Comparison of ENCODE assay signal across 27 cellular contexts in the genomic region with DNA sequence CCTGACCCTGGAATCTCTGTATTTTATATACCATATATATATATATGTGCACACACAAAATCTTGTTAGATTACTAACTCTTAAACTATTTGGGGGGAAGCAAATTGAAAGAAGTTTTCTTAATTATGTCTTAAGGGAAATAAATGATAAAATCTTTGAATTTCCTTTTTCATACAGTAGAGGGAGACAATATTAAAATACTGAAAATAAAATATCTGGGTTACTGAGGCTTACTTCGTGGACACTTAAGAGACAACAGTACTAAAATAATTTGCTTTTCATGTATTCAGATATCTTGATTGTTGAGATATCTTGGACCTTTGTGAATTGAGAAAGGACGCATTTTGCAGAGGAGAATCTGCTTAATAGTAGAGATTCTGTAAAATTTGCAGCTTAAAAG. TPM values are rescaled to one million over a fixed set of nuclear protein-coding genes. Genes with fewer than 3 reads are reported as not detected.
DNase-seq lines count a peak whose midpoint lies in the region; ATAC-seq and TF ChIP-seq lines count a peak whose summit lies in the region.
"Had no signal": no experiment of that assay in that cellular context is flagged by ENCODE, and none has a peak within 500 bp of the region (broad histone marks: within the 10 kb centered on the region; RNA-seq: fewer than 3 reads in every experiment).

No MANE protein-coding gene starts in this region.

- H3K4me1 ChIP-seq in SK-N-SH (ENCODE audit: control insufficient read depth in 1 of 2, insufficient read depth in 2 of 2, low read depth in 1 of 2, low read length in 1 of 2) (no peaks in the 10 kb centered on the region; a peak in 1 of 4 replicates), foreskin keratinocyte (no peaks in the 10 kb centered on the region)
- H3K4me1 ChIP-seq: esophagus squamous epithelium, psoas muscle, sigmoid colon, SJSA1, transverse colon had no signal

- no peak overlapping the region for H3K9ac ChIP-seq in SK-N-SH

- ATAC-seq in SK-N-SH treated with all-trans-retinoic acid at 6 μM for 48 hours (no peak), foreskin keratinocyte (no peak), HG03139 (IDR thresholded peaks at IDR 0.05; ENCODE audit: unreplicated experiment) (no peak)
- ATAC-seq: CD8-positive, alpha-beta T cell; HCT116; heart right ventricle; psoas muscle had no signal

- no peak overlapping the region for H3K4me3 ChIP-seq in SK-N-SH (ENCODE audit: low read depth in 2 of 2, low read length in 1 of 2)
- H3K4me3 ChIP-seq: adrenal gland, esophagus squamous epithelium, heart right ventricle, psoas muscle, sigmoid colon, SJSA1, transverse colon had no signal

- H3K36me3 ChIP-seq in SK-N-SH (replicated peaks in 1 of 2; ENCODE audit: control insufficient read depth in 1 of 2, insufficient read depth in 2 of 2, low read length in 1 of 2): peaks cover 54 to 64% of the 10 kb centered on the region in 2 experiments

- POLR2A ChIA-PET in SK-N-SH (lab: Yijun Ruan, JAX): no interaction called here

- H4K20me1 ChIP-seq in SK-N-SH (ENCODE audit: insufficient read depth): no peaks in the 10 kb centered on the region

- WGBS in SK-N-SH (ENCODE audit: low lambda C conversion rate): 94% methylated on average over 2 of the region's 2 CpGs

- TF ChIP-seq EP300 in SK-N-SH (IDR thresholded peaks at IDR 0.05; ENCODE audit: borderline replicate concordance in 1 of 2, low read depth in 1 of 2, low read length in 1 of 2): no peak

- peak; percentile 50 for TF ChIP-seq CTCF in SK-N-SH (IDR thresholded peaks at IDR 0.05)
- TF ChIP-seq CTCF in foreskin keratinocyte (conservative IDR thresholded peaks at IDR 0.05): peak; percentile 12

- no peak overlapping the region for H3K4me2 ChIP-seq in SK-N-SH

- H3K79me2 ChIP-seq in SK-N-SH (ENCODE audit: insufficient read depth): peaks cover 15% of the 10 kb centered on the region; the same call in 1 of the 2 replicates

- no peaks in the 10 kb centered on the region for H3K9me3 ChIP-seq in SK-N-SH
- H3K9me3 ChIP-seq: adrenal gland, esophagus squamous epithelium, heart right ventricle, neutrophil, psoas muscle, sigmoid colon, SJSA1, transverse colon had no signal

- H3K9me2 ChIP-seq in SK-N-SH: no peaks in the 10 kb centered on the region

- no peak for TF ChIP-seq RAD21 in SK-N-SH (IDR thresholded peaks at IDR 0.05; ENCODE audit: low read length)

- CTCF ChIA-PET in SK-N-SH (lab: Yijun Ruan, JAX): interaction anchor here (0.9 to 1.0 kb wide), 5 partner anchors 11 to 299 kb away, joined by 3 to 4 read pairs (median 4); no protein-coding TSS in a partner anchor

- no peak overlapping the region for H2AFZ ChIP-seq in SK-N-SH (ENCODE audit: low read depth)

- H3K27me3 ChIP-seq in SK-N-SH (ENCODE audit: insufficient read depth): no peaks in the 10 kb centered on the region
- H3K27me3 ChIP-seq in foreskin keratinocyte: no peaks in the 10 kb centered on the region
- H3K27me3 ChIP-seq: adrenal gland, esophagus squamous epithelium, heart right ventricle, neutrophil, sigmoid colon, SJSA1, transverse colon had no signal

- H3K27ac ChIP-seq in SK-N-SH (ENCODE audit: low read depth in 2 of 2, low read length in 1 of 2): no peak overlapping the region
- no peak overlapping the region for H3K27ac ChIP-seq in foreskin keratinocyte
- H3K27ac ChIP-seq: adrenal gland, esophagus squamous epithelium, heart right ventricle, neutrophil, psoas muscle, sigmoid colon, SJSA1, transverse colon had no signal

- peaks cover 13% of the 10 kb centered on the region for H3F3A ChIP-seq in SK-N-SH (replicated peaks; ENCODE audit: insufficient read depth)

- DNase-seq in SK-N-SH (no peak), OCI-M1 (lab: John Stamatoyannopoulos, UW) (peak; percentile 24), foreskin keratinocyte (no peak), D341Med (ENCODE audit: low spot score) (no peak), AG08395 (ENCODE audit: low spot score) (no peak), SHP77 (lab: John Stamatoyannopoulos, UW) (no peak)
- DNase-seq: activated CD4-positive, alpha-beta memory T cell treated with anti-CD3 and anti-CD28 coated beads for 36 hours; activated CD4-positive, alpha-beta T cell treated with anti-CD3 and anti-CD28 coated beads for 1 hour; activated CD8-positive, alpha-beta memory T cell treated with anti-CD3 and anti-CD28 coated beads, Interleukin-2, amount 50 U/mL, for 48 hours; activated naive CD4-positive, alpha-beta T cell treated with anti-CD3 and anti-CD28 coated beads for 36 hours; adrenal gland; CD8-positive, alpha-beta T cell; dermis blood vessel endothelial cell; esophagus squamous epithelium; foreskin melanocyte; heart right ventricle; NCI-H1048; NCI-H82; psoas muscle; sigmoid colon; stimulated activated CD4-positive, alpha-beta T cell treated with anti-CD3 and anti-CD28 coated beads, Interleukin-4, amount 100 ng/mL, for 24 hours; transverse colon had no signal

TF ChIP-seq in SK-N-SH, 30 proteins besides CTCF, POLR2A, EP300 and RAD21:
- TF ChIP-seq RXRA (IDR thresholded peaks at IDR 0.05; ENCODE audit: borderline replicate concordance, low read depth) (no peak), SIN3A (IDR thresholded peaks at IDR 0.05; ENCODE audit: borderline replicate concordance, low read depth, low read length) (no peak), JUND (IDR thresholded peaks at IDR 0.05) (no peak), FOSL2 (IDR thresholded peaks at IDR 0.05; ENCODE audit: borderline replicate concordance, low read depth) (no peak), TEAD4 (IDR thresholded peaks at IDR 0.05; ENCODE audit: borderline replicate concordance, insufficient read depth) (no peak), YY1 (IDR thresholded peaks at IDR 0.05; ENCODE audit: low read depth) (no peak)
TF ChIP-seq in SK-N-SH: peak in this region for 0.

TF ChIP-seq in SK-N-SH treated with all-trans-retinoic acid at 6 μM for 48 hours, 23 proteins besides CTCF, POLR2A, EP300 and RAD21:
- no peak for TF ChIP-seq PPARA (CRISPR knock-in tag; IDR thresholded peaks at IDR 0.05; ENCODE audit: borderline replicate concordance)
- no peak for TF ChIP-seq ISL1 (CRISPR knock-in tag; IDR thresholded peaks at IDR 0.05)
- TF ChIP-seq BACH2 (CRISPR knock-in tag; IDR thresholded peaks at IDR 0.05; ENCODE audit: borderline replicate concordance): no peak
- TF ChIP-seq ARNTL (CRISPR knock-in tag; IDR thresholded peaks at IDR 0.05; ENCODE audit: borderline replicate concordance, low read depth): no peak
- no peak for TF ChIP-seq ZNF8 (CRISPR knock-in tag; IDR thresholded peaks at IDR 0.05)
- TF ChIP-seq ZNF70 (CRISPR knock-in tag; IDR thresholded peaks at IDR 0.05): no peak
- TF ChIP-seq CSDC2 (CRISPR knock-in tag; IDR thresholded peaks at IDR 0.05): no peak
- TF ChIP-seq OSR1 (CRISPR knock-in tag; IDR thresholded peaks at IDR 0.05): no peak
- no peak for TF ChIP-seq CSRNP3 (CRISPR knock-in tag; IDR thresholded peaks at IDR 0.05)
- no peak for TF ChIP-seq RARB (CRISPR knock-in tag; IDR thresholded peaks at IDR 0.05)

RNA-seq across cellular contexts. Expression of gene SUGT1, which starts 17.0 kb away (rescaled TPM):
- polyA plus RNA-seq in SK-N-SH (2012; rRNA removed): 17.8 and 18.6 TPM in 2 replicates
- 21.0 and 28.4 TPM in 2 replicates for polyA plus RNA-seq in SK-N-SH (2012; cell fraction: cytosol; rRNA removed)
- polyA plus RNA-seq in SK-N-SH (2012; cell fraction: nucleus; rRNA removed): 7.6 and 14.4 TPM in 2 replicates
- total RNA-seq in foreskin keratinocyte: 48.0 and 50.8 TPM in 2 replicates
- polyA plus RNA-seq in foreskin keratinocyte: 47.9 and 52.4 TPM in 2 replicates

RNA-seq across cellular contexts. Expression of gene HNRNPA1L2, which starts 27.4 kb away (rescaled TPM):
- 4.5 and 6.7 TPM in 2 replicates for polyA plus RNA-seq in SK-N-SH (2012; rRNA removed)
- 7.5 and 12.5 TPM in 2 replicates for polyA plus RNA-seq in SK-N-SH (2012; cell fraction: cytosol; rRNA removed)
- 8.0 and 9.2 TPM in 2 replicates for polyA plus RNA-seq in SK-N-SH (2012; cell fraction: nucleus; rRNA removed)
- 5.3 and 7.3 TPM in 2 replicates for total RNA-seq in foreskin keratinocyte
- polyA plus RNA-seq in foreskin keratinocyte: 7.0 and 9.7 TPM in 2 replicates
